In genomic region chr4:5504486-5504885, GRCh38 we compare ENCODE assay signal across 1 cellular context.
TF ChIP-seq lines count a peak whose summit lies in the region.

No MANE protein-coding gene starts in this region.

TF ChIP-seq in IMR-90, 13 proteins besides CTCF, POLR2A, EP300 and RAD21 (continued from another document):
- no peak for TF ChIP-seq NFE2L2 (IDR thresholded peaks at IDR 0.05; ENCODE audit: low read depth, low read length)
- TF ChIP-seq BHLHE40 (IDR thresholded peaks at IDR 0.05; ENCODE audit: low read depth, low read length), result no peak
